2 cellular contexts compared by ENCODE assay signal in genomic region chrX:41092776-41093175, GRCh38.
TF ChIP-seq lines count a peak whose summit lies in the region.

No MANE protein-coding gene starts in this region.

TF ChIP-seq in HepG2, 621 proteins besides CTCF, POLR2A, EP300 and RAD21:
- TF ChIP-seq SOX13 (IDR thresholded peaks at IDR 0.05), result no peak
- no peak for TF ChIP-seq SOX13 (CRISPR knock-in tag; conservative IDR thresholded peaks at IDR 0.05 in 1 of 2, IDR thresholded peaks at IDR 0.05 in 1 of 2)
- TF ChIP-seq ZNF235 (CRISPR knock-in tag; IDR thresholded peaks at IDR 0.05; ENCODE audit: borderline replicate concordance), result no peak
- no peak for TF ChIP-seq FOXJ3 (CRISPR knock-in tag; IDR thresholded peaks at IDR 0.05; ENCODE audit: borderline replicate concordance)
- no peak for TF ChIP-seq SOX5 (CRISPR knock-in tag; IDR thresholded peaks at IDR 0.05; ENCODE audit: borderline replicate concordance)
- TF ChIP-seq ARID2 (CRISPR knock-in tag; IDR thresholded peaks at IDR 0.05; ENCODE audit: borderline replicate concordance), result no peak
- TF ChIP-seq NFKB2 (CRISPR knock-in tag; IDR thresholded peaks at IDR 0.05; ENCODE audit: borderline replicate concordance), result no peak
- no peak for TF ChIP-seq ZSCAN21 (CRISPR knock-in tag; IDR thresholded peaks at IDR 0.05; ENCODE audit: borderline replicate concordance)
- peak; percentile 52; the same call in 1 of the 2 replicates for TF ChIP-seq ZNF770 (CRISPR knock-in tag; IDR thresholded peaks at IDR 0.05)
- peak; percentile 52 for TF ChIP-seq CEBPB (IDR thresholded peaks at IDR 0.05; ENCODE audit: borderline replicate concordance, low read depth, low read length)

TF ChIP-seq in IMR-90, 13 proteins besides CTCF, POLR2A, EP300 and RAD21:
- peak; percentile 70 for TF ChIP-seq CEBPB (IDR thresholded peaks at IDR 0.05; ENCODE audit: low read depth, low read length)
- TF ChIP-seq RFX5 (IDR thresholded peaks at IDR 0.05; ENCODE audit: low read depth, low read length), result no peak
- no peak for TF ChIP-seq ELK1 (IDR thresholded peaks at IDR 0.05; ENCODE audit: borderline replicate concordance, low read depth, low read length)
- no peak for TF ChIP-seq NFE2L2 (IDR thresholded peaks at IDR 0.05; ENCODE audit: low read depth, low read length)
